In genomic region chr17:66965801-66966528, GRCh38 we compare ENCODE assay signal across 8 cellular contexts. TPM values are rescaled to one million over a fixed set of nuclear protein-coding genes. Genes with fewer than 3 reads are reported as not detected.
DNase-seq lines count a peak whose midpoint lies in the region; TF ChIP-seq lines count a peak whose summit lies in the region.

No MANE protein-coding gene starts in this region.

- no peaks in the 10 kb centered on the region for H3K9me3 ChIP-seq in subcutaneous abdominal adipose tissue (ENCODE audit: control insufficient read depth in 5 of 5, low read length in 5 of 5)

- H3K9ac ChIP-seq in subcutaneous abdominal adipose tissue (ENCODE audit: low read length in 5 of 5), result no peak overlapping the region

- no peak overlapping the region for H3K27ac ChIP-seq in subcutaneous abdominal adipose tissue (ENCODE audit: low read depth, low read length)

- H3K4me3 Mint-ChIP-seq in T-helper 2 cell treated with Interferon-gamma antibody and Interleukin-4, amounts not matched to agents 5 μg/mL and 100 μg/mL, for 36 hours, result peak overlapping the region; percentile 54
- H3K4me3 Mint-ChIP-seq in activated naive CD8-positive, alpha-beta T cell treated with anti-CD3 and anti-CD28 coated beads for 36 hours, result peak overlapping the region; percentile 64

- peaks cover 2% of the 10 kb centered on the region for H3K4me1 Mint-ChIP-seq in T-helper 2 cell treated with Interferon-gamma antibody and Interleukin-4, amounts not matched to agents 5 μg/mL and 100 μg/mL, for 36 hours (ENCODE audit: low read depth)
- H3K4me1 Mint-ChIP-seq in activated naive CD8-positive, alpha-beta T cell treated with anti-CD3 and anti-CD28 coated beads for 36 hours, result peaks cover 2% of the 10 kb centered on the region

- H3K27me3 Mint-ChIP-seq in T-helper 2 cell treated with Interferon-gamma antibody and Interleukin-4, amounts not matched to agents 5 μg/mL and 100 μg/mL, for 36 hours (ENCODE audit: low read depth), result peaks cover 57% of the 10 kb centered on the region
- H3K27me3 Mint-ChIP-seq in activated naive CD8-positive, alpha-beta T cell treated with anti-CD3 and anti-CD28 coated beads for 36 hours, result peaks cover 87% of the 10 kb centered on the region

- H3K36me3 Mint-ChIP-seq in T-helper 2 cell treated with Interferon-gamma antibody and Interleukin-4, amounts not matched to agents 5 μg/mL and 100 μg/mL, for 36 hours (ENCODE audit: low read depth), result no peaks in the 10 kb centered on the region
- no peaks in the 10 kb centered on the region for H3K36me3 Mint-ChIP-seq in activated naive CD8-positive, alpha-beta T cell treated with anti-CD3 and anti-CD28 coated beads for 36 hours

- H3K4me3 ChIP-seq in kidney epithelial cell (ENCODE audit: low read depth, low read length) (peak overlapping the region; percentile 19), subcutaneous abdominal adipose tissue (ENCODE audit: low read depth in 1 of 5, low read length in 5 of 5) (peak overlapping the region in 4 of 5 donors; percentile 6 to 56 (median 43))

- DNase-seq in T-helper 2 cell treated with Interferon-gamma antibody and Interleukin-4, amounts not matched to agents 5 μg/mL and 100 μg/mL, for 36 hours (ENCODE audit: low spot score), result no peak
- DNase-seq in T-helper 2 cell, result no peak
- DNase-seq in activated naive CD8-positive, alpha-beta T cell treated with anti-CD3 and anti-CD28 coated beads for 36 hours, result no peak
- no peak for DNase-seq in kidney epithelial cell (ENCODE audit: low read depth)
- DNase-seq in NK-92 treated with Interleukin-12 subunit alpha and Interleukin-12 subunit beta, amount 100 ng/mL, for 24 hours (lab: John Stamatoyannopoulos, UW), result no peak
- no peak for DNase-seq in NOMO-1 (lab: John Stamatoyannopoulos, UW; ENCODE audit: unreplicated experiment in 2 of 2)
- DNase-seq in NAMALWA (ENCODE audit: low spot score), result no peak

- peaks cover 2 to 23% (median 21%) of the 10 kb centered on the region in 5 donors for H3K4me1 ChIP-seq in subcutaneous abdominal adipose tissue (ENCODE audit: control insufficient read depth in 5 of 5, insufficient read depth in 5 of 5, low read length in 5 of 5)

- TF ChIP-seq CTCF in kidney epithelial cell (IDR thresholded peaks at IDR 0.05; ENCODE audit: insufficient read depth, low read length, poor library complexity, severe bottlenecking), result no peak

- H3K27me3 ChIP-seq in kidney epithelial cell (ENCODE audit: control insufficient read depth, insufficient read depth, low read length), result peaks cover 71% of the 10 kb centered on the region
- H3K27me3 ChIP-seq in subcutaneous abdominal adipose tissue (ENCODE audit: control insufficient read depth in 5 of 5, insufficient read depth in 4 of 5, low read length in 5 of 5), result peaks cover 44 to 62% (median 51%) of the 10 kb centered on the region in 5 donors

- no peak overlapping the region for H3K27ac Mint-ChIP-seq in T-helper 2 cell treated with Interferon-gamma antibody and Interleukin-4, amounts not matched to agents 5 μg/mL and 100 μg/mL, for 36 hours
- H3K27ac Mint-ChIP-seq in activated naive CD8-positive, alpha-beta T cell treated with anti-CD3 and anti-CD28 coated beads for 36 hours, result no peak overlapping the region

- H3K9me3 Mint-ChIP-seq in T-helper 2 cell treated with Interferon-gamma antibody and Interleukin-4, amounts not matched to agents 5 μg/mL and 100 μg/mL, for 36 hours, result no peaks in the 10 kb centered on the region
- no peaks in the 10 kb centered on the region for H3K9me3 Mint-ChIP-seq in activated naive CD8-positive, alpha-beta T cell treated with anti-CD3 and anti-CD28 coated beads for 36 hours

- no peaks in the 10 kb centered on the region for H3K36me3 ChIP-seq in kidney epithelial cell (ENCODE audit: control insufficient read depth, insufficient read depth, low read length)
- no peaks in the 10 kb centered on the region for H3K36me3 ChIP-seq in subcutaneous abdominal adipose tissue (ENCODE audit: control insufficient read depth in 5 of 5, insufficient read depth in 5 of 5, low read length in 5 of 5)

RNA-seq across cellular contexts. Expression of gene CACNG4, which starts 1.5 kb away (rescaled TPM):
- not detected for total RNA-seq in activated naive CD8-positive, alpha-beta T cell treated with anti-CD3 and anti-CD28 coated beads for 36 hours
- 0.84 and 0.96 TPM in 2 replicates for total RNA-seq in kidney epithelial cell
